Comparison of ENCODE assay signal across 1 cellular context in genomic region chr16:2924901-2925820, GRCh38.
TF ChIP-seq lines count a peak whose summit lies in the region.

No MANE protein-coding gene starts in this region.

TF ChIP-seq in H1, 55 proteins besides CTCF, POLR2A, EP300 and RAD21:
- TF ChIP-seq MAX (IDR thresholded peaks at IDR 0.05), result peak; percentile 98
- 0 out of 2 replicates have a peak, but pooled peaks have one; percentile 19 for TF ChIP-seq PHF8 (conservative IDR thresholded peaks at IDR 0.05; ENCODE audit: low read depth, low read length)
- no peak for TF ChIP-seq CBX5 (IDR thresholded peaks at IDR 0.05; ENCODE audit: low read depth, low read length)
- TF ChIP-seq RBBP5 (IDR thresholded peaks at IDR 0.05; ENCODE audit: borderline replicate concordance, low read depth, low read length), result 0 out of 2 replicates have a peak, but pooled peaks have one; percentile 67
- peak; percentile 91 for TF ChIP-seq E2F6 (IDR thresholded peaks at IDR 0.05)
